9 cellular contexts compared by ENCODE assay signal in genomic region chr5:74212336-74212735, GRCh38.
DNase-seq lines count a peak whose midpoint lies in the region; ATAC-seq, FAIRE-seq and TF ChIP-seq lines count a peak whose summit lies in the region.
"Had no signal": no experiment of that assay in that cellular context is flagged by ENCODE, and none has a peak within 500 bp of the region (broad histone marks: within the 10 kb centered on the region; RNA-seq: fewer than 3 reads in every experiment).

No MANE protein-coding gene starts in this region.

- CTCF ChIA-PET in OCI-LY7 (lab: Charles Lee; ENCODE audit: unreplicated experiment), result no interaction called here

- H3K36me3 ChIP-seq in OCI-LY7 (ENCODE audit: insufficient read depth, low read length), result no peaks in the 10 kb centered on the region

- no peak overlapping the region for H2AFZ ChIP-seq in OCI-LY7 (ENCODE audit: low read length)

- POLR2A ChIA-PET in OCI-LY7 (lab: Charles Lee), result interaction anchor here (0.7 to 1.3 kb wide), 2 partner anchors 9 to 244 kb away, joined by 3 read pairs; no protein-coding TSS in a partner anchor

- no peak for ATAC-seq in GM21423 (IDR thresholded peaks at IDR 0.05; ENCODE audit: unreplicated experiment)

- H3K4me2 ChIP-seq in OCI-LY7 (ENCODE audit: low read length), result no peak overlapping the region

- peak; percentile 5 for TF ChIP-seq CTCF in GM13976 (IDR thresholded peaks at IDR 0.05; ENCODE audit: borderline replicate concordance, control extremely low read depth, extremely low read depth, insufficient read depth, missing control alignments)
- peak; percentile 71 for TF ChIP-seq CTCF in OCI-LY7 (conservative IDR thresholded peaks at IDR 0.05; ENCODE audit: low read length)
- peak; percentile 31 for TF ChIP-seq CTCF in foreskin fibroblast (IDR thresholded peaks at IDR 0.05; ENCODE audit: low read depth, low read length)

- FAIRE-seq in GM19239 (lab: Jason Lieb, UNC), result no peak

- H3K4me1 ChIP-seq in OCI-LY7 (ENCODE audit: insufficient read depth, low read length, poor library complexity, severe bottlenecking), result no peaks in the 10 kb centered on the region

- no peaks in the 10 kb centered on the region for H3K9me2 ChIP-seq in OCI-LY7 (ENCODE audit: insufficient read depth, low read length)

- no peaks in the 10 kb centered on the region for H3K9me3 ChIP-seq in OCI-LY7 (ENCODE audit: low read length)

- H3K4me3 ChIP-seq in OCI-LY7 (ENCODE audit: low read depth, low read length, poor library complexity, severe bottlenecking), result no peak overlapping the region
- H3K4me3 ChIP-seq in foreskin fibroblast (ENCODE audit: low read depth in 1 of 2, low read length in 2 of 2), result no peak overlapping the region

- no peaks in the 10 kb centered on the region for H4K20me1 ChIP-seq in OCI-LY7 (ENCODE audit: insufficient read depth, low read length)

- in situ Hi-C loops in GM13976 (cut with MboI; ENCODE audit: low sequenced_read_pairs, unreplicated experiment), result no loop called here

- H3K79me2 ChIP-seq in OCI-LY7 (ENCODE audit: insufficient read depth, low read depth, low read length), result no peaks in the 10 kb centered on the region

- no TSS peak for BruUV-seq in OCI-LY7 (replicated peaks; lab: Mats Ljungman, UMichigan)

- DNase-seq in AG08395 (ENCODE audit: low spot score) (peak; percentile 19), GM13976 (ENCODE audit: low spot score) (no peak), OCI-LY7 (ENCODE audit: low spot score) (peak; percentile 35), foreskin fibroblast (peak in 1 of 2 donors; percentile 46), RPMI8226 (no peak), NCI-H187 (lab: John Stamatoyannopoulos, UW) (no peak), GM19239 (ENCODE audit: insufficient read length, low spot score) (no peak)
- DNase-seq: activated B cell treated with CpG ODN at 0.5 μM for 24 hours had no signal

- intact Hi-C loops in OCI-LY7 (cut with micrococcal nuclease; ENCODE audit: unreplicated experiment), result loop anchor here (5.0 kb wide), 1 partner anchor 435 kb away; no protein-coding TSS in a partner anchor

- no peak overlapping the region for H3K27ac ChIP-seq in OCI-LY7 (ENCODE audit: low read depth, low read length, poor library complexity, severe bottlenecking)

Comparison
In these comparisons a context has a peak if more than half of its experiments do, and no peak if none do; other contexts are left out.
1. DNase-seq: peak in AG08395 (single experiment) and OCI-LY7 (single experiment); none in GM13976 (single experiment), RPMI8226 (single experiment), NCI-H187 (0 of 2) and GM19239 (single experiment).
2. CTCF ChIP-seq: peak in every context shown above with its lines; median percentile 71 in OCI-LY7; 31 in foreskin fibroblast; 5 in GM13976.